ENCODE assay signal across 23 cellular contexts in genomic region chr3:93988283-93988682, GRCh38. TPM values are rescaled to one million over a fixed set of nuclear protein-coding genes. Genes with fewer than 3 reads are reported as not detected.
DNase-seq lines count a peak whose midpoint lies in the region; TF ChIP-seq lines count a peak whose summit lies in the region.
"Had no signal": no experiment of that assay in that cellular context is flagged by ENCODE, and none has a peak within 500 bp of the region (broad histone marks: within the 10 kb centered on the region; RNA-seq: fewer than 3 reads in every experiment).

No MANE protein-coding gene starts in this region.

- H3K4me3 Mint-ChIP-seq in endothelial cell (ENCODE audit: unreplicated experiment) (peak overlapping the region; percentile 78), nephron progenitor cell (no peak overlapping the region)
- H3K4me3 Mint-ChIP-seq: CD14-positive monocyte; effector memory CD8-positive, alpha-beta T cell; neural crest cell had no signal

- no peaks in the 10 kb centered on the region for H3K36me3 ChIP-seq in PC-9 (ENCODE audit: low read depth)
- H3K36me3 ChIP-seq: heart right ventricle, vagina had no signal

- DNase-seq in GM03348 (ENCODE audit: low spot score) (peak; percentile 17), PC-9 (no peak), endothelial cell (ENCODE audit: low spot score) (no peak), nephron progenitor cell (no peak), superior temporal gyrus (ENCODE audit: extremely low spot score) (no peak), GM19240 (ENCODE audit: insufficient read length, low spot score) (no peak), dedifferentiated amniotic fluid mesenchymal stem cell (ENCODE audit: extremely low spot score) (no peak), amygdala (lab: John Stamatoyannopoulos, UW) (no peak)
- DNase-seq: activated CD4-positive, alpha-beta T cell treated with anti-CD3 and anti-CD28 coated beads for 4 hours; activated CD8-positive, alpha-beta memory T cell treated with anti-CD3 and anti-CD28 coated beads, Interleukin-2, amount 50 U/mL, for 4 hours; activated effector memory CD4-positive, alpha-beta T cell treated with Interleukin-2 at 50 U/mL for 16 hours; effector memory CD8-positive, alpha-beta T cell; heart right ventricle; Kasumi-1; mesenchymal stem cell; NCI-H1105; NCI-H2081 treated with DMSO at 0.1 percent for 48 hours; NCI-H510A; stimulated activated CD8-positive, alpha-beta memory T cell treated with anti-CD3 and anti-CD28 coated beads, Interleukin-4, amount 100 ng/mL, for 48 hours had no signal

- no peaks in the 10 kb centered on the region for H3K9me2 ChIP-seq in PC-9 (ENCODE audit: insufficient read depth)

- H3K9me3 Mint-ChIP-seq in endothelial cell (ENCODE audit: unreplicated experiment) (no peaks in the 10 kb centered on the region), nephron progenitor cell (no peaks in the 10 kb centered on the region)
- H3K9me3 Mint-ChIP-seq: CD14-positive monocyte; effector memory CD8-positive, alpha-beta T cell; neural crest cell had no signal

- TF ChIP-seq CTCF in PC-9 (conservative IDR thresholded peaks at IDR 0.05) (no peak), endothelial cell (IDR thresholded peaks at IDR 0.05; ENCODE audit: unreplicated experiment) (no peak), nephron progenitor cell (IDR thresholded peaks at IDR 0.05) (no peak)

- no peaks in the 10 kb centered on the region for H3K9me3 ChIP-seq in PC-9 (ENCODE audit: insufficient read depth, low read depth)
- H3K9me3 ChIP-seq: heart right ventricle, vagina had no signal

- H3K27ac ChIP-seq in PC-9 = peak overlapping the region; percentile 3; the same call in 1 of the 2 replicates
- H3K27ac ChIP-seq: vagina had no signal

- H3F3A ChIP-seq in PC-9 (ENCODE audit: insufficient read depth, low read depth) = no peaks in the 10 kb centered on the region

- no peaks in the 10 kb centered on the region for H3K27me3 ChIP-seq in PC-9 (ENCODE audit: insufficient read depth, low read depth)
- H3K27me3 ChIP-seq: heart right ventricle, vagina had no signal

- peak overlapping the region; percentile 90 for H3K27ac Mint-ChIP-seq in endothelial cell (ENCODE audit: unreplicated experiment)
- H3K27ac Mint-ChIP-seq in nephron progenitor cell = peak overlapping the region; percentile 22
- H3K27ac Mint-ChIP-seq: CD14-positive monocyte; effector memory CD8-positive, alpha-beta T cell had no signal

- peaks cover 5% of the 10 kb centered on the region; the same call in 1 of the 2 replicates for H4K20me1 ChIP-seq in PC-9 (ENCODE audit: insufficient read depth)

- no peak overlapping the region for H3K4me3 ChIP-seq in PC-9
- H3K4me3 ChIP-seq: heart right ventricle, vagina had no signal

- intact Hi-C loops in PC-9 (cut with micrococcal nuclease; ENCODE audit: unreplicated experiment) = no loop called here

- H3K4me1 ChIP-seq in PC-9 (replicated peaks; ENCODE audit: insufficient read depth) = peaks cover 11% of the 10 kb centered on the region
- H3K4me1 ChIP-seq: vagina had no signal

- H3K36me3 Mint-ChIP-seq in endothelial cell (ENCODE audit: low read depth, unreplicated experiment) (no peaks in the 10 kb centered on the region), nephron progenitor cell (ENCODE audit: low read depth) (no peaks in the 10 kb centered on the region)
- H3K36me3 Mint-ChIP-seq: CD14-positive monocyte had no signal

- H3K27me3 Mint-ChIP-seq in endothelial cell (ENCODE audit: unreplicated experiment) = no peaks in the 10 kb centered on the region
- H3K27me3 Mint-ChIP-seq in nephron progenitor cell (ENCODE audit: low read depth, poor library complexity) = no peaks in the 10 kb centered on the region
- H3K27me3 Mint-ChIP-seq: effector memory CD8-positive, alpha-beta T cell had no signal

- no TSS peak for BruUV-seq in PC-9 (replicated peaks; lab: Mats Ljungman, UMichigan)

- no peak overlapping the region for H2AFZ ChIP-seq in PC-9

- H3K4me1 Mint-ChIP-seq in endothelial cell (ENCODE audit: unreplicated experiment) (peaks cover 24% of the 10 kb centered on the region), nephron progenitor cell (peaks cover 33% of the 10 kb centered on the region)
- H3K4me1 Mint-ChIP-seq: CD14-positive monocyte, neural crest cell had no signal

- no peaks in the 10 kb centered on the region for H3K79me2 ChIP-seq in PC-9 (ENCODE audit: low read depth)

- CTCF ChIA-PET in PC-9 (lab: Charles Lee) = interaction anchor here (0.7 kb wide), 2 partner anchors 27 to 116 kb away, joined by 3 to 6 read pairs; no protein-coding TSS in a partner anchor

- POLR2A ChIA-PET in PC-9 (lab: Charles Lee; ENCODE audit: unreplicated experiment) = interaction anchor here (0.7 to 1.4 kb wide), 3 partner anchors 9 to 74 kb away, joined by 3 to 12 read pairs (median 11); partner anchors contain the start of genes ARL13B, DHFR2 and NSUN3

- H3K4me2 ChIP-seq in PC-9 = peak overlapping the region; percentile 16; the same call in 1 of the 2 replicates

RNA-seq across cellular contexts. Expression of gene ARL13B, which starts 8.3 kb away (rescaled TPM):
- total RNA-seq in PC-9 (2021) (17.8 and 20.2 TPM in 2 replicates), endothelial cell (ENCODE audit: unreplicated experiment) (15.3 TPM)

RNA-seq across cellular contexts. Expression of gene PROS1, which starts 14.6 kb away (rescaled TPM):
- 0.25 and 0.57 TPM in 2 replicates for total RNA-seq in PC-9 (2021)
- total RNA-seq in endothelial cell (ENCODE audit: unreplicated experiment) = 19.8 TPM

RNA-seq across cellular contexts. Expression of gene STX19, which starts 40.1 kb away (rescaled TPM):
- 3.4 and 5.5 TPM in 2 replicates for total RNA-seq in PC-9 (2021)
- not detected for total RNA-seq in endothelial cell (ENCODE audit: unreplicated experiment)
- total RNA-seq: neural crest cell, subcutaneous adipose tissue had no signal

Comparison
In these comparisons a context has a peak if more than half of its experiments do, and no peak if none do; other contexts are left out.
1. RNA of gene PROS1, which starts 14.6 kb away (total RNA-seq): 19.8 TPM in endothelial cell (single experiment); 0.25 to 0.57 TPM in PC-9; every median in the first group is over 10 times any median in the second.